8 cellular contexts compared by ENCODE assay signal in genomic region chr3:13648060-13648743, GRCh38.
DNase-seq lines count a peak whose midpoint lies in the region; ATAC-seq and TF ChIP-seq lines count a peak whose summit lies in the region.

No MANE protein-coding gene starts in this region.

- POLR2A ChIA-PET in activated CD4-positive, alpha-beta T cell treated with anti-CD3 and anti-CD28 coated beads for 36 hours (lab: Charles Lee), result interaction anchor here (0.8 to 1.0 kb wide), 3 partner anchors 150 to 533 kb away, joined by 3 to 4 read pairs (median 3); no protein-coding TSS in a partner anchor

- CTCF ChIA-PET in activated CD4-positive, alpha-beta T cell treated with anti-CD3 and anti-CD28 coated beads for 36 hours (lab: Charles Lee), result interaction anchor here (0.6 to 12.6 kb wide), 44 partner anchors 8 to 1198 kb away, joined by 3 to 246 read pairs (median 4); partner anchors contain the start of gene HDAC11

- peak; percentile 63 for ATAC-seq in activated CD4-positive, alpha-beta T cell treated with anti-CD3 and anti-CD28 coated beads for 36 hours
- ATAC-seq in left colon (peak; percentile 81), GM18519 (IDR thresholded peaks at IDR 0.05; ENCODE audit: low FRiP score, unreplicated experiment) (no peak)

- H3K27me3 Mint-ChIP-seq in activated CD4-positive, alpha-beta T cell treated with anti-CD3 and anti-CD28 coated beads for 36 hours, result peaks cover 14% of the 10 kb centered on the region
- no peaks in the 10 kb centered on the region for H3K27me3 Mint-ChIP-seq in chondrocyte (ENCODE audit: low read depth)

- H3K9me3 Mint-ChIP-seq in activated CD4-positive, alpha-beta T cell treated with anti-CD3 and anti-CD28 coated beads for 36 hours (ENCODE audit: low read depth), result no peaks in the 10 kb centered on the region
- no peaks in the 10 kb centered on the region for H3K9me3 Mint-ChIP-seq in chondrocyte (ENCODE audit: low read depth)

- H3K36me3 ChIP-seq in H7 (replicated peaks; ENCODE audit: control insufficient read depth, insufficient read depth, low read length), result no peaks in the 10 kb centered on the region

- H3K4me3 ChIP-seq in H7 (ENCODE audit: insufficient read depth, low read depth, low read length), result no peak overlapping the region

- TF ChIP-seq CTCF in chondrocyte (IDR thresholded peaks at IDR 0.05), result peak; percentile 99

- H3K27ac Mint-ChIP-seq in activated CD4-positive, alpha-beta T cell treated with anti-CD3 and anti-CD28 coated beads for 36 hours, result no peak overlapping the region
- no peak overlapping the region for H3K27ac Mint-ChIP-seq in chondrocyte (ENCODE audit: unreplicated experiment)

- DNase-seq in DMS 273 (lab: John Stamatoyannopoulos, UW; ENCODE audit: unreplicated experiment) (peak; percentile 86), H7 (peak; percentile 97), NCI-H2227 treated with DMSO at 0.1 percent for 48 hours (lab: John Stamatoyannopoulos, UW) (peak; percentile 38), chondrocyte (ENCODE audit: low spot score) (no peak), left colon (peak; percentile 46 to 80)
- peak; percentile 87 for DNase-seq in activated CD4-positive, alpha-beta T cell treated with anti-CD3 and anti-CD28 coated beads for 36 hours
- DNase-seq in stimulated activated CD4-positive, alpha-beta T cell treated with anti-CD3 and anti-CD28 coated beads, Interleukin-4, amount 100 ng/mL, for 24 hours, result peak; percentile 78

- H3K4me1 Mint-ChIP-seq in activated CD4-positive, alpha-beta T cell treated with anti-CD3 and anti-CD28 coated beads for 36 hours, result peaks cover 17% of the 10 kb centered on the region
- peaks cover 26% of the 10 kb centered on the region for H3K4me1 Mint-ChIP-seq in chondrocyte (ENCODE audit: low read depth)

- no peaks in the 10 kb centered on the region for H3K27me3 ChIP-seq in H7 (ENCODE audit: control insufficient read depth, insufficient read depth, low read length)

- H3K4me3 Mint-ChIP-seq in activated CD4-positive, alpha-beta T cell treated with anti-CD3 and anti-CD28 coated beads for 36 hours, result no peak overlapping the region
- no peak overlapping the region for H3K4me3 Mint-ChIP-seq in chondrocyte (ENCODE audit: unreplicated experiment)

- intact Hi-C loops in activated CD4-positive, alpha-beta T cell treated with anti-CD3 and anti-CD28 coated beads for 36 hours (cut with DNase I, micrococcal nuclease), result loop anchor here (1.0 kb wide), 1 partner anchor 152 kb away; no protein-coding TSS in a partner anchor
- intact Hi-C loops in left colon (cut with DNase I, micrococcal nuclease), result loop anchor here (2.0 to 5.0 kb wide), 2 partner anchors 151 kb away; no protein-coding TSS in a partner anchor

- H3K36me3 Mint-ChIP-seq in activated CD4-positive, alpha-beta T cell treated with anti-CD3 and anti-CD28 coated beads for 36 hours (ENCODE audit: low read depth), result no peaks in the 10 kb centered on the region
- H3K36me3 Mint-ChIP-seq in chondrocyte (ENCODE audit: low read depth), result no peaks in the 10 kb centered on the region
